8 cellular contexts compared by ENCODE assay signal in the genomic region with DNA sequence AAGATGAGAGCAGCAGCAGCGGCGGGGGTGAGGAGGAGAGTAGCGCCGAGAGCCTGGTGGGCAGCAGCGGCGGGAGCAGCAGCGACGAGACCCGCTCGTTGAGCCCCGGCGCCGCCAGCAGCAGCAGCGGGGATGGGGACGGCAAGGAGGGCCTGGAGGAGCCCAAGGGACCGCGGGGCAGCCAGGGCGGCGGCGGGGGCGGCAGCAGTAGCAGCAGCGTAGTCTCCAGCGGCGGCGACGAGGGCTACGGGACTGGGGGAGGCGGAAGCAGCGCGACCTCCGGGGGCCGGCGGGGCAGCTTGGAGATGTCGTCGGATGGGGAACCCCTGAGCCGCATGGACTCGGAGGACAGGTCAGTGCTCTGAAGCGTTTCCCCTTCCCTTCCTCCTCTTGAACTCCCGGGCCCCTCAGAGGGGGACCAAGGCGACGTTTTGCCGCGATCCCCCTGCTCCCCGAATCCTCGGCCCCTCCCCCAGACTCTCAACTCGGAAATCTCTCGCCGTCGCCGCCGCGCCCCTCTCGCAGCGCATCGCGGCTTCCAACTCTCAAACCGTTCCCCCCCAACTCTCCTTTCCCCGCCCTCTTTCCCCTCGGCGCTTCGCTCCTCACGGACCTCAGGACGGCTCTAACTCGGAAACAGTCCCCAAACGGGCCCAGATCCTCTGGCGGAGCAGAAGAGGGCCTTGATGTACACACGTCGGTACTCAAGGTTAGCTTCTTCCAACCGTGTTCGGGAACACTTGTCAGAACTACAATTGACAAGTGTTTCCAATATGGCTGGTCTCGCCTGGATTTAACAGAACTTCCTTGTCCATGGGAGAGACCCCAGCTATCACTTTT. TPM values are rescaled to one million over a fixed set of nuclear protein-coding genes. Genes with fewer than 3 reads are reported as not detected.
DNase-seq lines count a peak whose midpoint lies in the region; ATAC-seq and TF ChIP-seq lines count a peak whose summit lies in the region.

No MANE protein-coding gene starts in this region.

- ATAC-seq in GM18519 (IDR thresholded peaks at IDR 0.05; ENCODE audit: low FRiP score, unreplicated experiment) (peak; percentile 20), HG03066 (IDR thresholded peaks at IDR 0.05; ENCODE audit: low read depth, unreplicated experiment) (peak; percentile 44)

- no TSS peak for BruUV-seq in A673 (replicated peaks; lab: Mats Ljungman, UMichigan)

- DNase-seq in A673 (ENCODE audit: low spot score), result peak; percentile 76
- DNase-seq in NOMO-1 (lab: John Stamatoyannopoulos, UW; ENCODE audit: unreplicated experiment in 2 of 2), result peak; percentile 29 to 34
- peak; percentile 58 for DNase-seq in activated T-cell treated with anti-CD3 and anti-CD28 coated beads for 48 hours (ENCODE audit: low read depth)
- DNase-seq in myocyte (ENCODE audit: low read depth), result peak; percentile 67
- peak; percentile 50 for DNase-seq in stimulated activated CD8-positive, alpha-beta memory T cell treated with anti-CD3 and anti-CD28 coated beads, Interleukin-7, amount 100 ng/mL, for 24 hours (ENCODE audit: low read depth)

- WGBS in esophagus, 2 donors, result 1% methylated on average over 60 to 71 of the region's 71 CpGs

- no peak for TF ChIP-seq CTCF in A673 (conservative IDR thresholded peaks at IDR 0.05; ENCODE audit: low read depth, low read length)

- H3K4me1 ChIP-seq in A673 (ENCODE audit: insufficient read depth, low read length, poor library complexity, severe bottlenecking) (peaks cover 12% of the 10 kb centered on the region), esophagus (ENCODE audit: control insufficient read depth in 2 of 2, insufficient read depth in 2 of 2, low read length in 1 of 2) (peaks cover 3 to 6% of the 10 kb centered on the region in 2 donors)

- H3K9me3 ChIP-seq in A673 (ENCODE audit: low read depth, low read length, poor library complexity, severe bottlenecking) (no peaks in the 10 kb centered on the region), esophagus (ENCODE audit: control insufficient read depth in 2 of 2, insufficient read depth in 1 of 2, low read depth in 1 of 2, low read length in 1 of 2) (no peaks in the 10 kb centered on the region)

- H3K4me3 ChIP-seq in A673 (ENCODE audit: low read depth, low read length, poor library complexity, severe bottlenecking), result peak overlapping the region; percentile 96
- peak overlapping the region; percentile 91 to 98 for H3K4me3 ChIP-seq in esophagus (ENCODE audit: low read depth in 1 of 2, low read length in 2 of 2)

- intact Hi-C loops in A673 (cut with micrococcal nuclease; ENCODE audit: unreplicated experiment), result loop anchor here (10.0 kb wide), 1 partner anchor 205 kb away; no protein-coding TSS in a partner anchor

- peak overlapping the region; percentile 92 for H3K27ac ChIP-seq in A673 (ENCODE audit: low read depth, low read length, poor library complexity, severe bottlenecking)
- peak overlapping the region; percentile 88 to 94 for H3K27ac ChIP-seq in esophagus (ENCODE audit: low read depth in 2 of 2, low read length in 1 of 2)

- H3K36me3 ChIP-seq in A673 (ENCODE audit: insufficient read depth, low read length, poor library complexity, severe bottlenecking), result peaks cover 8% of the 10 kb centered on the region
- H3K36me3 ChIP-seq in esophagus (ENCODE audit: control insufficient read depth in 2 of 2, insufficient read depth in 2 of 2, low read length in 1 of 2), result no peaks in the 10 kb centered on the region

- POLR2A ChIA-PET in A673 (lab: Charles Lee; ENCODE audit: low non-redundant PET), result no interaction called here

- H3K27me3 ChIP-seq in A673 (replicated peaks; ENCODE audit: insufficient read depth, low read depth, low read length, poor library complexity) (no peaks in the 10 kb centered on the region), esophagus (ENCODE audit: control insufficient read depth in 1 of 2, insufficient read depth in 2 of 2, low read length in 2 of 2) (no peaks in the 10 kb centered on the region)

- CTCF ChIA-PET in A673 (lab: Charles Lee), result interaction anchor here (0.9 kb wide), 1 partner anchor 217 kb away, joined by 4 read pairs; no protein-coding TSS in a partner anchor

RNA-seq across cellular contexts. Expression of a gene that starts 0.9 kb away (rescaled TPM):
- total RNA-seq in A673 (2021), result 47.6 and 48.8 TPM in 2 replicates
- 10 to 100 TPM; 13.6 to 14.0 TPM for polyA plus RNA-seq in esophagus
- total RNA-seq in myocyte, result 15.8 and 18.8 TPM in 2 replicates
- 18.0 TPM for polyA plus RNA-seq in myocyte (2012)

Comparison
In these comparisons a context has a peak if more than half of its experiments do, and no peak if none do; other contexts are left out.
1. Peak in every context shown above with its lines: DNase-seq, ATAC-seq, H3K4me3 ChIP-seq and H3K27ac ChIP-seq.